Comparison of ENCODE assay signal across 23 cellular contexts in genomic region chr9:132538071-132538470, GRCh38. TPM values are rescaled to one million over a fixed set of nuclear protein-coding genes. Genes with fewer than 3 reads are reported as not detected.
"Had no signal": no experiment of that assay in that cellular context is flagged by ENCODE, and none has a peak within 500 bp of the region (broad histone marks: within the 10 kb centered on the region; RNA-seq: fewer than 3 reads in every experiment).

No MANE protein-coding gene starts in this region.

- H3K4me1 ChIP-seq: suprapubic skin, upper lobe of left lung had no signal

- H3K27me3 ChIP-seq: upper lobe of left lung had no signal

- H3K9me3 Mint-ChIP-seq: activated CD4-positive, alpha-beta memory T cell treated with anti-CD3 and anti-CD28 coated beads, Interleukin-2, amount 10 ng/mL, durations not matched to agents 7 days and 5 days had no signal

- H3K36me3 Mint-ChIP-seq: activated naive CD8-positive, alpha-beta T cell treated with anti-CD3 and anti-CD28 coated beads, Interleukin-2, amount 10 ng/mL, durations not matched to agents 7 days and 5 days had no signal

- DNase-seq: activated B cell treated with CpG ODN at 0.5 μM for 24 hours; activated CD4-positive, alpha-beta memory T cell treated with anti-CD3 and anti-CD28 coated beads, Interleukin-2, amount 10 ng/mL, durations not matched to agents 7 days and 5 days; activated CD4-positive, alpha-beta T cell treated with anti-CD3 and anti-CD28 coated beads for 4 hours; activated naive CD4-positive, alpha-beta T cell treated with Interleukin-2 at 50 U/mL for 16 hours; activated naive CD8-positive, alpha-beta T cell treated with anti-CD3 and anti-CD28 coated beads, Interleukin-2, amount 10 ng/mL, durations not matched to agents 7 days and 5 days; activated T-cell treated with anti-CD3 and anti-CD28 coated beads, Interleukin-2, amount 50 U/mL, for 24 hours; amygdala; dorsolateral prefrontal cortex; foreskin fibroblast; hippocampal formation; mesendoderm; nephron progenitor cell; occipital lobe; T-cell; upper lobe of left lung had no signal

- H3K4me1 Mint-ChIP-seq: activated B cell treated with CpG ODN at 0.5 μM for 24 hours had no signal

- ATAC-seq: T-cell had no signal

- H3K27me3 Mint-ChIP-seq: activated CD4-positive, alpha-beta memory T cell treated with anti-CD3 and anti-CD28 coated beads, Interleukin-2, amount 10 ng/mL, durations not matched to agents 7 days and 5 days; T-cell had no signal

- H3K36me3 ChIP-seq: suprapubic skin, upper lobe of left lung had no signal

- H3K4me3 Mint-ChIP-seq: activated B cell treated with CpG ODN at 0.5 μM for 24 hours; activated CD4-positive, alpha-beta memory T cell treated with anti-CD3 and anti-CD28 coated beads, Interleukin-2, amount 10 ng/mL, durations not matched to agents 7 days and 5 days; activated naive CD8-positive, alpha-beta T cell treated with anti-CD3 and anti-CD28 coated beads, Interleukin-2, amount 10 ng/mL, durations not matched to agents 7 days and 5 days; activated T-cell treated with anti-CD3 and anti-CD28 coated beads, Interleukin-2, amount 50 U/mL, for 24 hours; nephron progenitor cell; stimulated activated naive CD8-positive, alpha-beta T cell treated with anti-CD3 and anti-CD28 coated beads, Interleukin-15, Interleukin-2, amounts not matched to agents 100 ng/mL and 50 ng/mL, for 24 hours; T-cell had no signal

- H3K27ac ChIP-seq: dorsolateral prefrontal cortex, suprapubic skin, upper lobe of left lung had no signal

- H3K4me3 ChIP-seq: dorsolateral prefrontal cortex, suprapubic skin, upper lobe of left lung had no signal

- H3K27ac Mint-ChIP-seq: activated B cell treated with CpG ODN at 0.5 μM for 24 hours; activated CD4-positive, alpha-beta memory T cell treated with anti-CD3 and anti-CD28 coated beads, Interleukin-2, amount 10 ng/mL, durations not matched to agents 7 days and 5 days; activated naive CD8-positive, alpha-beta T cell treated with anti-CD3 and anti-CD28 coated beads, Interleukin-2, amount 10 ng/mL, durations not matched to agents 7 days and 5 days; activated T-cell treated with anti-CD3 and anti-CD28 coated beads, Interleukin-2, amount 50 U/mL, for 24 hours; activated T-helper 2 cell treated with anti-CD3 and anti-CD28 coated beads, Interferon-gamma antibody, Interleukin-2, Interleukin-4, amounts not matched to agents 10 μg/mL and 5 μg/mL and 100 μg/mL, durations not matched to agents 14 hours and 24 hours and 36 hours; nephron progenitor cell; stimulated activated naive CD8-positive, alpha-beta T cell treated with anti-CD3 and anti-CD28 coated beads, Interleukin-15, Interleukin-2, amounts not matched to agents 100 ng/mL and 50 ng/mL, for 24 hours; T-cell had no signal

- FAIRE-seq: islet of Langerhans had no signal

RNA-seq across cellular contexts. Expression of gene BARHL1, which starts 44.3 kb away (rescaled TPM):
- total RNA-seq: activated B cell treated with CpG ODN at 0.5 μM for 24 hours; activated CD4-positive, alpha-beta memory T cell treated with anti-CD3 and anti-CD28 coated beads, Interleukin-2, amount 10 ng/mL, durations not matched to agents 7 days and 5 days; activated naive CD8-positive, alpha-beta T cell treated with anti-CD3 and anti-CD28 coated beads, Interleukin-2, amount 10 ng/mL, durations not matched to agents 7 days and 5 days; activated T-helper 2 cell treated with anti-CD3 and anti-CD28 coated beads, Interferon-gamma antibody, Interleukin-2, Interleukin-4, amounts not matched to agents 10 μg/mL and 5 μg/mL and 100 μg/mL, durations not matched to agents 14 hours and 24 hours and 36 hours; cardiac septum; dorsolateral prefrontal cortex; glomerular endothelial cell; lower leg skin; occipital lobe; posterior vena cava; suprapubic skin; T-cell; upper lobe of left lung had no signal
